In genomic region chr18:6781846-6782245, GRCh38 we compare ENCODE assay signal across 14 cellular contexts. TPM values are rescaled to one million over a fixed set of nuclear protein-coding genes. Genes with fewer than 3 reads are reported as not detected.
DNase-seq lines count a peak whose midpoint lies in the region; ATAC-seq and TF ChIP-seq lines count a peak whose summit lies in the region.
"Had no signal": no experiment of that assay in that cellular context is flagged by ENCODE, and none has a peak within 500 bp of the region (broad histone marks: within the 10 kb centered on the region; RNA-seq: fewer than 3 reads in every experiment).

No MANE protein-coding gene starts in this region.

- no peak overlapping the region for H3K4me3 ChIP-seq in Caco-2 (ENCODE audit: low read depth, low read length)
- H3K4me3 ChIP-seq in psoas muscle: no peak overlapping the region
- H3K4me3 ChIP-seq: GM23338 had no signal

- CTCF ChIA-PET in Caco-2 (lab: Charles Lee) (interaction anchor here (1.2 kb wide), 1 partner anchor 104 kb away, joined by 4 read pairs; no protein-coding TSS in a partner anchor), WTC11 (lab: Charles Lee) (interaction anchor here (1.1 kb wide), 1 partner anchor 38 kb away, joined by 3 read pairs; no protein-coding TSS in a partner anchor)

- H3K27me3 ChIP-seq in Caco-2 (replicated peaks; ENCODE audit: control insufficient read depth, insufficient read depth, low read length): no peaks in the 10 kb centered on the region
- no peaks in the 10 kb centered on the region for H3K27me3 ChIP-seq in psoas muscle (ENCODE audit: insufficient read depth in 3 of 3, low read length in 2 of 3)

- H3K27me3 Mint-ChIP-seq in Caco-2 (ENCODE audit: insufficient read depth, unreplicated experiment): no peaks in the 10 kb centered on the region
- no peaks in the 10 kb centered on the region for H3K27me3 Mint-ChIP-seq in WTC11 (ENCODE audit: low read depth)
- H3K27me3 Mint-ChIP-seq: activated T-cell treated with anti-CD3 and anti-CD28 coated beads, Interleukin-2, amount 50 U/mL, for 24 hours had no signal

- H3K36me3 ChIP-seq in Caco-2 (ENCODE audit: control insufficient read depth, insufficient read depth, low read length) (no peaks in the 10 kb centered on the region), psoas muscle (ENCODE audit: insufficient read depth in 1 of 2, low read depth in 1 of 2) (no peaks in the 10 kb centered on the region)

- intact Hi-C loops in Caco-2 (cut with micrococcal nuclease; ENCODE audit: unreplicated experiment): loop anchor here (5.0 to 10.0 kb wide), 2 partner anchors 50 to 97 kb away; no protein-coding TSS in a partner anchor
- intact Hi-C loops in Right ventricle myocardium superior (cut with DNase I): no loop called here
- intact Hi-C loops in psoas muscle (cut with DNase I): loop anchor here in 1 of 2 donors (2.0 kb wide), 1 partner anchor 51 kb away; no protein-coding TSS in a partner anchor

- H3K4me1 Mint-ChIP-seq in Caco-2 (ENCODE audit: low read depth, unreplicated experiment): peaks cover 54% of the 10 kb centered on the region
- peaks cover 48% of the 10 kb centered on the region for H3K4me1 Mint-ChIP-seq in WTC11

- H3K4me3 Mint-ChIP-seq in Caco-2 (ENCODE audit: unreplicated experiment) (peak overlapping the region; percentile 10), WTC11 (no peak overlapping the region)
- H3K4me3 Mint-ChIP-seq: activated T-cell treated with anti-CD3 and anti-CD28 coated beads, Interleukin-2, amount 50 U/mL, for 24 hours; GM23338 had no signal

- peak overlapping the region; percentile 83 for H3K27ac Mint-ChIP-seq in Caco-2 (ENCODE audit: unreplicated experiment)
- peak overlapping the region; percentile 66 for H3K27ac Mint-ChIP-seq in WTC11
- H3K27ac Mint-ChIP-seq: activated T-cell treated with anti-CD3 and anti-CD28 coated beads, Interleukin-2, amount 50 U/mL, for 24 hours had no signal

- peak overlapping the region; percentile 77 for H3K27ac ChIP-seq in psoas muscle

- BruUV-seq in Caco-2 (replicated peaks; lab: Mats Ljungman, UMichigan): no TSS peak

- H3K9me3 ChIP-seq in Caco-2: no peaks in the 10 kb centered on the region
- no peaks in the 10 kb centered on the region for H3K9me3 ChIP-seq in psoas muscle

- H3K36me3 Mint-ChIP-seq in Caco-2 (ENCODE audit: insufficient read depth, unreplicated experiment): peaks cover 45% of the 10 kb centered on the region
- no peaks in the 10 kb centered on the region for H3K36me3 Mint-ChIP-seq in WTC11

- no peak for ATAC-seq in WTC11
- peak; percentile 60 for ATAC-seq in Right ventricle myocardium superior (ENCODE audit: poor library complexity)
- peak; percentile 86 to 97 (median 94) for ATAC-seq in psoas muscle
- ATAC-seq in HG02852 (IDR thresholded peaks at IDR 0.05; ENCODE audit: unreplicated experiment): no peak
- ATAC-seq in HG03159 (IDR thresholded peaks at IDR 0.05; ENCODE audit: unreplicated experiment): no peak

- TF ChIP-seq CTCF in Caco-2 (IDR thresholded peaks at IDR 0.05; ENCODE audit: insufficient read depth in 1 of 2, low read depth in 1 of 2, low read length in 1 of 2, severe bottlenecking in 1 of 2, unreplicated experiment in 1 of 2) (no peak), WTC11 (IDR thresholded peaks at IDR 0.05) (no peak), psoas muscle (IDR thresholded peaks at IDR 0.05) (no peak)

- no peaks in the 10 kb centered on the region for H3K9me3 Mint-ChIP-seq in Caco-2 (ENCODE audit: unreplicated experiment)
- H3K9me3 Mint-ChIP-seq in WTC11: 0 out of 2 replicates have a peak, but pooled peaks cover 3% of the 10 kb centered on the region
- H3K9me3 Mint-ChIP-seq: GM23338 had no signal

- DNase-seq in Caco-2 (no peak), WTC11 (ENCODE audit: low spot score) (no peak), Right ventricle myocardium superior (no peak), psoas muscle (no peak), NCI-H1436 (lab: John Stamatoyannopoulos, UW) (no peak), NCI-H2227 (lab: John Stamatoyannopoulos, UW; ENCODE audit: unreplicated experiment) (no peak)
- DNase-seq: activated T-cell treated with anti-CD3 and anti-CD28 coated beads, Interleukin-2, amount 50 U/mL, for 24 hours; NCI-H526 treated with DMSO at 0.1 percent for 48 hours; substantia nigra had no signal

- POLR2A ChIA-PET in Caco-2 (lab: Charles Lee): no interaction called here
- POLR2A ChIA-PET in WTC11 (lab: Charles Lee): no interaction called here

- peaks cover 68% of the 10 kb centered on the region for H3K4me1 ChIP-seq in Caco-2
- peaks cover 14% of the 10 kb centered on the region for H3K4me1 ChIP-seq in psoas muscle

TF ChIP-seq in WTC11, 78 proteins besides CTCF, POLR2A, EP300 and RAD21 (continues in another document):
- TF ChIP-seq USF2 (CRISPR knock-in tag; IDR thresholded peaks at IDR 0.05) (no peak), PRDM15 (CRISPR knock-in tag; IDR thresholded peaks at IDR 0.05) (no peak), FOXJ3 (CRISPR knock-in tag; IDR thresholded peaks at IDR 0.05; ENCODE audit: borderline replicate concordance) (no peak), SP1 (CRISPR knock-in tag; conservative IDR thresholded peaks at IDR 0.05) (no peak), FOXP1 (CRISPR knock-in tag; IDR thresholded peaks at IDR 0.05; ENCODE audit: borderline replicate concordance) (no peak), JAZF1 (CRISPR knock-in tag; IDR thresholded peaks at IDR 0.05) (no peak), ATF2 (CRISPR knock-in tag; IDR thresholded peaks at IDR 0.05; ENCODE audit: borderline replicate concordance, low read depth) (no peak), EMX1 (CRISPR knock-in tag; IDR thresholded peaks at IDR 0.05) (no peak), ESRRA (CRISPR knock-in tag; IDR thresholded peaks at IDR 0.05; ENCODE audit: borderline replicate concordance) (no peak), ZNF232 (CRISPR knock-in tag; IDR thresholded peaks at IDR 0.05) (no peak), ZNF396 (CRISPR knock-in tag; IDR thresholded peaks at IDR 0.05; ENCODE audit: borderline replicate concordance) (no peak), ETV6 (CRISPR knock-in tag; IDR thresholded peaks at IDR 0.05) (no peak), ATF6 (CRISPR knock-in tag; IDR thresholded peaks at IDR 0.05) (no peak)

RNA-seq across cellular contexts. Expression of gene ARHGAP28, which starts 52.3 kb away (rescaled TPM):
- total RNA-seq in Caco-2 (2022) (92.2 and 118 TPM in 2 replicates), WTC11 (2021) (10.5 to 14.8 TPM (median 10.7 TPM) in 3 replicates), Right ventricle myocardium superior (1.1 TPM), psoas muscle (1 to 10 TPM; 2.1 to 8.8 (median 6.4) TPM)
- polyA plus RNA-seq in psoas muscle: 1 to 10 TPM in 1 of 3 donors, under 1 TPM in 2; 0.65 to 3.0 (median 0.79) TPM
- total RNA-seq: HT-29; T-helper 2 cell treated with Interferon-gamma antibody and Interleukin-4, amounts not matched to agents 100 ng/mL and 5 ng/mL, for 36 hours had no signal

Comparison
In these comparisons a context has a peak if more than half of its experiments do, and no peak if none do; other contexts are left out.
1. ATAC-seq: peak in Right ventricle myocardium superior (single experiment) and psoas muscle (4 of 4); none in WTC11 (single experiment), HG02852 (single experiment) and HG03159 (single experiment).